In the genomic region with DNA sequence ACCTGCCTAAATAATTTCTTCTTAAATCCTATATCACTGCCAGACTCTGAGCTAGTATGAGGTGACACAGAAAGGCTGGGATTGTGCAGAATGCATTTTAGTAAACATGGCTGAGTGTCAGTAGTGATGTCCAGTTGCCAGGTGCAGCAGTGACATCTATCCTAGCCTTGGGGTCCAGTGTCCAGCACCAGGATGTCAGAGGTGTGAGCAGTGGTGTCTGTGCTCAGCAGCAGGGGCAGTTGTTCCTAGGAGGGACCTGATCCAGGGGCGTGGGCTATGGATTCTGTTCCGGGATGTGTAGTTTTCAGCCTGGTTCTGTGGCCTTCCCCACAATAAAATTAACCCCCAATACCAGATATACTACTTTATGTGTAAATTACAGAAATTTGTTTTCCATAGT, we compare ENCODE assay signal across 17 cellular contexts.
"Had no signal": no experiment of that assay in that cellular context is flagged by ENCODE, and none has a peak within 500 bp of the region (broad histone marks: within the 10 kb centered on the region; RNA-seq: fewer than 3 reads in every experiment).

No MANE protein-coding gene starts in this region.

- H3K36me3 ChIP-seq: vagina had no signal

- H3K27ac ChIP-seq: body of pancreas, tibial nerve, vagina had no signal

- H3K27ac Mint-ChIP-seq: nephron progenitor cell; stimulated activated naive CD8-positive, alpha-beta T cell treated with anti-CD3 and anti-CD28 coated beads, Interleukin-15, Interleukin-2, amounts not matched to agents 100 ng/mL and 50 ng/mL, for 24 hours had no signal

- DNase-seq: activated CD4-positive, alpha-beta T cell treated with anti-CD3 and anti-CD28 coated beads, Interleukin-2, amount 50 U/mL, for 1 hour; activated CD4-positive, CD25-positive, alpha-beta regulatory T cell treated with anti-CD3 and anti-CD28 coated beads, Interleukin-2, amount 50 U/mL, for 72 hours; activated naive CD4-positive, alpha-beta T cell; activated T-cell treated with anti-CD3 and anti-CD28 coated beads for 4 hours; body of pancreas; dermis blood vessel endothelial cell; mesendoderm; nephron progenitor cell; occipital lobe; posterior cingulate gyrus; retina; stimulated activated CD4-positive, alpha-beta T cell treated with anti-CD3 and anti-CD28 coated beads, Interleukin-1b, Interleukin-23, amount 100 ng/mL, for 48 hours; stimulated activated CD8-positive, alpha-beta memory T cell treated with anti-CD3 and anti-CD28 coated beads, Interleukin-4, amount 100 ng/mL, for 48 hours had no signal

- H3K4me1 ChIP-seq: tibial nerve, vagina had no signal

- ATAC-seq: activated T-helper 17 cell treated with anti-CD3 and anti-CD28 coated beads, Interleukin-2, amount 50 U/mL, for 72 hours; body of pancreas had no signal

- H3K27me3 ChIP-seq: body of pancreas, tibial nerve, vagina had no signal

- H3K9me3 ChIP-seq: body of pancreas, vagina had no signal

- H3K4me3 Mint-ChIP-seq: activated T-helper 17 cell treated with anti-CD3 and anti-CD28 coated beads, Interleukin-2, amount 50 U/mL, for 72 hours; nephron progenitor cell; stimulated activated naive CD8-positive, alpha-beta T cell treated with anti-CD3 and anti-CD28 coated beads, Interleukin-15, Interleukin-2, amounts not matched to agents 100 ng/mL and 50 ng/mL, for 24 hours had no signal

- H3K27me3 Mint-ChIP-seq: activated T-helper 17 cell treated with anti-CD3 and anti-CD28 coated beads, Interleukin-2, amount 50 U/mL, for 72 hours; stimulated activated naive CD8-positive, alpha-beta T cell treated with anti-CD3 and anti-CD28 coated beads, Interleukin-15, Interleukin-2, amounts not matched to agents 100 ng/mL and 50 ng/mL, for 24 hours had no signal

- H3K4me3 ChIP-seq: body of pancreas, tibial nerve, vagina had no signal
